ENCODE assay signal across 29 cellular contexts in genomic region chr15:43025150-43025549, GRCh38.
"Had no signal": no experiment of that assay in that cellular context is flagged by ENCODE, and none has a peak within 500 bp of the region (broad histone marks: within the 10 kb centered on the region; RNA-seq: fewer than 3 reads in every experiment).

No MANE protein-coding gene starts in this region.

- ATAC-seq: natural killer cell; psoas muscle; right cardiac atrium; right lobe of liver; stimulated activated memory B cell treated with anti-CD40 and anti-IgM and Interleukin-4, amounts not matched to agents 10 μg/mL and 1 μg/mL and 100 μg/mL, for 72 hours; stimulated activated naive CD8-positive, alpha-beta T cell treated with anti-CD3 and anti-CD28 coated beads, Interleukin-15, amount 100 ng/mL, for 72 hours; stimulated activated naive CD8-positive, alpha-beta T cell treated with anti-CD3 and anti-CD28 coated beads, Interleukin-15, Interleukin-2, amounts not matched to agents 100 U/mL and 50 U/mL, for 24 hours; upper lobe of right lung had no signal

- FAIRE-seq: small intestine had no signal

- H3K4me2 ChIP-seq: neural progenitor cell had no signal

- H3K27ac ChIP-seq: neural progenitor cell, ovary, parathyroid adenoma, psoas muscle, right lobe of liver, sigmoid colon, suprapubic skin, testis, tibial artery, transverse colon, upper lobe of right lung, uterus had no signal

- H3K9me3 Mint-ChIP-seq: natural killer cell; nephron; neural progenitor cell; stimulated activated memory B cell treated with anti-CD40 and anti-IgM and Interleukin-4, amounts not matched to agents 10 μg/mL and 1 μg/mL and 100 μg/mL, for 72 hours; stimulated activated naive CD8-positive, alpha-beta T cell treated with anti-CD3 and anti-CD28 coated beads, Interleukin-15, amount 100 ng/mL, for 72 hours; type B pancreatic cell had no signal

- H3K4me3 Mint-ChIP-seq: natural killer cell; nephron; neural progenitor cell; stimulated activated memory B cell treated with anti-CD40 and anti-IgM and Interleukin-4, amounts not matched to agents 10 μg/mL and 1 μg/mL and 100 μg/mL, for 72 hours; stimulated activated naive CD8-positive, alpha-beta T cell treated with anti-CD3 and anti-CD28 coated beads, Interleukin-15, amount 100 ng/mL, for 72 hours; type B pancreatic cell had no signal

- H3K27me3 ChIP-seq: neural progenitor cell, ovary, right lobe of liver, sigmoid colon, suprapubic skin, testis, tibial artery, transverse colon, upper lobe of right lung, uterus had no signal

- H3K9me3 ChIP-seq: ovary, psoas muscle, right lobe of liver, sigmoid colon, suprapubic skin, testis, tibial artery, transverse colon, upper lobe of right lung, uterus had no signal

- H2AFZ ChIP-seq: neural progenitor cell, parathyroid adenoma had no signal

- H3K9ac ChIP-seq: neural progenitor cell, parathyroid adenoma had no signal

- H3K4me1 ChIP-seq: neural progenitor cell, parathyroid adenoma, psoas muscle, right lobe of liver, sigmoid colon, suprapubic skin, testis, tibial artery, transverse colon, upper lobe of right lung, uterus had no signal

- H3K36me3 ChIP-seq: ovary, uterus had no signal

- DNase-seq: natural killer cell; occipital lobe; ovary; posterior cingulate gyrus; psoas muscle; right cardiac atrium; right lobe of liver; sigmoid colon; small intestine; stimulated activated CD4-positive, alpha-beta T cell treated with anti-CD3 and anti-CD28 coated beads, Interleukin-15, amount 100 ng/mL, for 24 hours; stimulated activated CD4-positive, alpha-beta T cell treated with anti-CD3 and anti-CD28 coated beads, Interleukin-2, amount 100 ng/mL, for 24 hours; stimulated activated CD4-positive, alpha-beta T cell treated with anti-CD3 and anti-CD28 coated beads, Interleukin-2, amount 100 ng/mL, for 48 hours; stimulated activated CD4-positive, alpha-beta T cell treated with anti-CD3 and anti-CD28 coated beads, Interleukin-4, amount 100 ng/mL, for 24 hours; stimulated activated naive CD4-positive, alpha-beta T cell; stimulated activated naive CD8-positive, alpha-beta T cell treated with anti-CD3 and anti-CD28 coated beads, Interleukin-15, amount 100 ng/mL, for 72 hours; stimulated activated naive CD8-positive, alpha-beta T cell treated with anti-CD3 and anti-CD28 coated beads, Interleukin-15, Interleukin-2, amounts not matched to agents 100 U/mL and 50 U/mL, for 24 hours; substantia nigra; testis; tibial artery; transverse colon; upper lobe of right lung; uterus had no signal

- H3K27ac Mint-ChIP-seq: natural killer cell; nephron; neural progenitor cell; progenitor cell of endocrine pancreas; stimulated activated memory B cell treated with anti-CD40 and anti-IgM and Interleukin-4, amounts not matched to agents 10 μg/mL and 1 μg/mL and 100 μg/mL, for 72 hours; stimulated activated naive CD8-positive, alpha-beta T cell treated with anti-CD3 and anti-CD28 coated beads, Interleukin-15, amount 100 ng/mL, for 72 hours; type B pancreatic cell had no signal

- H3K4me3 ChIP-seq: neural progenitor cell, ovary, psoas muscle, right lobe of liver, sigmoid colon, suprapubic skin, testis, tibial artery, transverse colon, upper lobe of right lung, uterus had no signal

- H3K27me3 Mint-ChIP-seq: progenitor cell of endocrine pancreas; stimulated activated memory B cell treated with anti-CD40 and anti-IgM and Interleukin-4, amounts not matched to agents 10 μg/mL and 1 μg/mL and 100 μg/mL, for 72 hours; stimulated activated naive CD8-positive, alpha-beta T cell treated with anti-CD3 and anti-CD28 coated beads, Interleukin-15, amount 100 ng/mL, for 72 hours; type B pancreatic cell had no signal

- H3K4me1 Mint-ChIP-seq: natural killer cell; nephron; neural progenitor cell; stimulated activated memory B cell treated with anti-CD40 and anti-IgM and Interleukin-4, amounts not matched to agents 10 μg/mL and 1 μg/mL and 100 μg/mL, for 72 hours; stimulated activated naive CD8-positive, alpha-beta T cell treated with anti-CD3 and anti-CD28 coated beads, Interleukin-15, amount 100 ng/mL, for 72 hours had no signal
